In the genomic region with DNA sequence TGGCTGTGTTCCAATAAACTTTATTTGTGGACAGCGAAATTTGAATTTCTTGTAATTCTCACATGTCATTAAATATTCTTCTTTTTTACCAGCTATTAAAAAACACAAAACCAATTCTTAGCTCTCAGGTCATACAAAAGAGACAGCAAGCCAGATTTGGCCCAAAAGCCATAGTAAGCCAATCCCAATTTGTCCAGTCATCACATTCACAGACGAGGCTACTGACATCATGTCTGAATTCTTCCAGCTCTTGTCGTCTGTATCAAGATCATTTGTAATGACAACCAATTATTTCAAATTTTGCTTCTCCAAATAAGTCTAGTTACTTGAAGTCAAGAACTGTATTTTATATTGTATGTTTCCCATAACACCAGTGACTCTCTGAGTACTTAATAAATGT, we compare ENCODE assay signal across 28 cellular contexts.
"Had no signal": no experiment of that assay in that cellular context is flagged by ENCODE, and none has a peak within 500 bp of the region (broad histone marks: within the 10 kb centered on the region; RNA-seq: fewer than 3 reads in every experiment).

No MANE protein-coding gene starts in this region.

- DNase-seq: naive thymus-derived CD8-positive, alpha-beta T cell; nephron progenitor cell; nucleus accumbens; pancreas; psoas muscle; right cardiac atrium; spleen; stimulated activated CD4-positive, alpha-beta T cell treated with anti-CD3 and anti-CD28 coated beads, Interleukin-12 subunit alpha, Interleukin-12 subunit beta, amount 100 ng/mL, for 4 hours; stimulated activated CD4-positive, alpha-beta T cell treated with anti-CD3 and anti-CD28 coated beads, Interleukin-1b, Interleukin-23, amount 100 ng/mL, for 48 hours; stimulated activated CD4-positive, alpha-beta T cell treated with anti-CD3 and anti-CD28 coated beads, Interleukin-4, amount 100 ng/mL, for 1 hour; stimulated activated CD4-positive, alpha-beta T cell treated with anti-CD3 and anti-CD28 coated beads, Interleukin-4, amount 100 ng/mL, for 4 hours; stimulated activated CD8-positive, alpha-beta memory T cell treated with anti-CD3 and anti-CD28 coated beads, Interleukin-4, amount 100 ng/mL, for 48 hours; stimulated activated naive CD4-positive, alpha-beta T cell; stimulated activated naive CD8-positive, alpha-beta T cell treated with anti-CD3 and anti-CD28 coated beads, Interleukin-15, amount 100 ng/mL, for 72 hours; stimulated activated naive CD8-positive, alpha-beta T cell treated with anti-CD3 and anti-CD28 coated beads, Interleukin-15, Interleukin-2, amounts not matched to agents 100 U/mL and 50 U/mL, for 24 hours; substantia nigra; testis; tibial artery; transverse colon; upper lobe of right lung; uterus had no signal

- H3K4me2 ChIP-seq: smooth muscle cell had no signal

- H3K4me3 ChIP-seq: pancreas, psoas muscle, skin epidermis, smooth muscle cell, spleen, suprapubic skin, testis, tibial artery, transverse colon, upper lobe of right lung, uterus had no signal

- H3K27ac ChIP-seq: neutrophil, pancreas, psoas muscle, skin epidermis, spleen, suprapubic skin, testis, tibial artery, transverse colon, upper lobe of right lung, uterus had no signal

- H3K36me3 ChIP-seq: neutrophil, pancreas, spleen, suprapubic skin, tibial artery, transverse colon, upper lobe of right lung, uterus had no signal

- H3K9me3 ChIP-seq: neutrophil, pancreas, psoas muscle, testis, tibial artery, transverse colon, upper lobe of right lung, uterus had no signal

- FAIRE-seq: pancreas had no signal

- H3K4me1 ChIP-seq: pancreas, psoas muscle, spleen, suprapubic skin, testis, tibial artery, transverse colon, upper lobe of right lung, uterus had no signal

- ATAC-seq: naive thymus-derived CD8-positive, alpha-beta T cell; natural killer cell treated with Interleukin-12 subunit alpha and Interleukin-12 subunit beta and Interleukin-15 and Interleukin-18, amount 100 ng/mL, for 72 hours; pancreas; psoas muscle; right cardiac atrium; sciatic nerve; stimulated activated memory B cell treated with anti-CD40 and anti-IgM and Interleukin-4, amounts not matched to agents 10 μg/mL and 1 μg/mL and 100 μg/mL, for 72 hours; stimulated activated naive CD8-positive, alpha-beta T cell treated with anti-CD3 and anti-CD28 coated beads, Interleukin-15, amount 100 ng/mL, for 72 hours; stimulated activated naive CD8-positive, alpha-beta T cell treated with anti-CD3 and anti-CD28 coated beads, Interleukin-15, Interleukin-2, amounts not matched to agents 100 U/mL and 50 U/mL, for 24 hours; upper lobe of right lung had no signal

- H3K27me3 ChIP-seq: neutrophil, pancreas, suprapubic skin, testis, tibial artery, transverse colon, upper lobe of right lung, uterus had no signal
